Comparison of ENCODE assay signal across 31 cellular contexts in genomic region chr3:87797872-87798566, GRCh38. TPM values are rescaled to one million over a fixed set of nuclear protein-coding genes. Genes with fewer than 3 reads are reported as not detected.
"Had no signal": no experiment of that assay in that cellular context is flagged by ENCODE, and none has a peak within 500 bp of the region (broad histone marks: within the 10 kb centered on the region; RNA-seq: fewer than 3 reads in every experiment).

No MANE protein-coding gene starts in this region.

- H3K4me2 ChIP-seq: KMS-11, PC-9 had no signal

- DNase-seq: activated CD4-positive, alpha-beta memory T cell treated with anti-CD3 and anti-CD28 coated beads, Interleukin-2, amount 10 ng/mL, durations not matched to agents 7 days and 5 days; activated CD4-positive, alpha-beta T cell treated with anti-CD3 and anti-CD28 coated beads for 1 hour; activated CD4-positive, alpha-beta T cell treated with anti-CD3 and anti-CD28 coated beads for 48 hours; activated CD4-positive, CD25-positive, alpha-beta regulatory T cell; activated CD8-positive, alpha-beta memory T cell treated with anti-CD3 and anti-CD28 coated beads for 24 hours; activated CD8-positive, alpha-beta memory T cell treated with anti-CD3 and anti-CD28 coated beads, Interleukin-2, amount 10 ng/mL, durations not matched to agents 7 days and 5 days; activated CD8-positive, alpha-beta memory T cell treated with anti-CD3 and anti-CD28 coated beads, Interleukin-2, amount 50 U/mL, for 48 hours; activated effector memory CD4-positive, alpha-beta T cell treated with Interleukin-2 at 50 U/mL for 16 hours; activated naive CD4-positive, alpha-beta T cell treated with anti-CD3 and anti-CD28 coated beads, Interleukin-2, amount 10 ng/mL, durations not matched to agents 7 days and 5 days; activated naive CD8-positive, alpha-beta T cell treated with anti-CD3 and anti-CD28 coated beads, Interleukin-2, amount 50 U/mL, for 24 hours; activated T-cell treated with anti-CD3 and anti-CD28 coated beads, Interleukin-2, amount 50 U/mL, for 48 hours; MM.1S; MV-4-11; NCI-H1092; NCI-H1436 treated with DMSO at 0.1 percent for 48 hours; NCI-H1694 treated with DMSO at 0.1 percent for 48 hours; NCI-H2029; NCI-H345; NCI-H524 treated with DMSO at 0.1 percent for 48 hours; NK-92 treated with Interleukin-12 subunit alpha and Interleukin-12 subunit beta, amount 100 ng/mL, for 24 hours; PC-9; Right ventricle myocardium superior; SW 1271; T-helper 1 cell; T-helper 2 cell; T-helper 9 cell; WERI-Rb-1 had no signal

- H3K4me3 ChIP-seq: ascending aorta, cardiac muscle cell, PC-9 had no signal

- H3K27ac ChIP-seq: ascending aorta, cardiac muscle cell, KMS-11, PC-9, WERI-Rb-1 had no signal

- H3K9ac ChIP-seq: KMS-11 had no signal

- H3K4me1 ChIP-seq: ascending aorta had no signal

- H3K27me3 ChIP-seq: ascending aorta had no signal

- H3K36me3 ChIP-seq: ascending aorta, cardiac muscle cell, WERI-Rb-1 had no signal

- ATAC-seq: activated CD8-positive, alpha-beta memory T cell treated with anti-CD3 and anti-CD28 coated beads, Interleukin-2, amount 10 ng/mL, durations not matched to agents 7 days and 5 days; activated naive CD8-positive, alpha-beta T cell treated with anti-CD3 and anti-CD28 coated beads, Interleukin-2, amount 50 U/mL, for 24 hours had no signal

- H3K9me3 ChIP-seq: ascending aorta had no signal

RNA-seq across cellular contexts. Expression of gene HTR1F, which starts 5.5 kb away (rescaled TPM):
- total RNA-seq: activated CD4-positive, alpha-beta memory T cell treated with anti-CD3 and anti-CD28 coated beads, Interleukin-2, amount 10 ng/mL, durations not matched to agents 7 days and 5 days; activated CD8-positive, alpha-beta memory T cell treated with anti-CD3 and anti-CD28 coated beads, Interleukin-2, amount 10 ng/mL, durations not matched to agents 7 days and 5 days; ascending aorta; cardiac muscle cell; NCI-H460; PC-9 had no signal
- polyA plus RNA-seq: cardiac muscle cell had no signal
